ENCODE assay signal across 20 cellular contexts in genomic region chr10:110392121-110392859, GRCh38.
DNase-seq lines count a peak whose midpoint lies in the region; ATAC-seq, FAIRE-seq and TF ChIP-seq lines count a peak whose summit lies in the region.
"Had no signal": no experiment of that assay in that cellular context is flagged by ENCODE, and none has a peak within 500 bp of the region (broad histone marks: within the 10 kb centered on the region; RNA-seq: fewer than 3 reads in every experiment).

No MANE protein-coding gene starts in this region.

- H3K4me1 ChIP-seq in RWPE2 (ENCODE audit: insufficient read depth, poor library complexity, severe bottlenecking) (peaks cover 17% of the 10 kb centered on the region), kidney (ENCODE audit: control insufficient read depth in 1 of 2, insufficient read depth in 1 of 2, low read depth in 1 of 2, low read length in 2 of 2) (peaks cover 15% of the 10 kb centered on the region in 2 donors)

- no peaks in the 10 kb centered on the region for H3K27me3 ChIP-seq in RWPE2 (ENCODE audit: insufficient read depth, poor library complexity, severe bottlenecking)
- H3K27me3 ChIP-seq: body of pancreas, heart right ventricle, stomach had no signal

- peak overlapping the region; percentile 50 for H3K27ac Mint-ChIP-seq in activated CD8-positive, alpha-beta memory T cell treated with anti-CD3 and anti-CD28 coated beads, Interleukin-2, amount 10 ng/mL, durations not matched to agents 7 days and 5 days
- H3K27ac Mint-ChIP-seq in stimulated activated naive CD8-positive, alpha-beta T cell treated with anti-CD3 and anti-CD28 coated beads, Interleukin-15, amount 100 ng/mL, for 72 hours = peak overlapping the region; percentile 31 to 86
- H3K27ac Mint-ChIP-seq: dendritic cell treated with granulocyte-macrophage colony-stimulating factor and Interleukin-4, amounts not matched to agents 40 ng/mL and 50 ng/mL, for 4 days had no signal

- H3K27me3 Mint-ChIP-seq in activated CD8-positive, alpha-beta memory T cell treated with anti-CD3 and anti-CD28 coated beads, Interleukin-2, amount 10 ng/mL, durations not matched to agents 7 days and 5 days = no peaks in the 10 kb centered on the region
- H3K27me3 Mint-ChIP-seq in stimulated activated naive CD8-positive, alpha-beta T cell treated with anti-CD3 and anti-CD28 coated beads, Interleukin-15, amount 100 ng/mL, for 72 hours = no peaks in the 10 kb centered on the region

- H3K9me3 ChIP-seq in RWPE2 (ENCODE audit: severe bottlenecking) (no peaks in the 10 kb centered on the region), kidney (ENCODE audit: control insufficient read depth in 1 of 2, low read length in 2 of 2) (no peaks in the 10 kb centered on the region)
- H3K9me3 ChIP-seq: body of pancreas, heart right ventricle, stomach had no signal

- no peak overlapping the region for H3K9ac ChIP-seq in kidney (ENCODE audit: low read length in 2 of 2)

- H3K36me3 Mint-ChIP-seq in activated CD8-positive, alpha-beta memory T cell treated with anti-CD3 and anti-CD28 coated beads, Interleukin-2, amount 10 ng/mL, durations not matched to agents 7 days and 5 days = peaks cover 3% of the 10 kb centered on the region
- H3K36me3 Mint-ChIP-seq: activated naive CD4-positive, alpha-beta T cell treated with anti-CD3 and anti-CD28 coated beads, Interleukin-2, amount 50 U/mL, for 72 hours had no signal

- ATAC-seq in activated CD8-positive, alpha-beta memory T cell treated with anti-CD3 and anti-CD28 coated beads, Interleukin-2, amount 10 ng/mL, durations not matched to agents 7 days and 5 days = no peak
- ATAC-seq in RWPE2 (ENCODE audit: low read depth) (no peak), HG03039 (IDR thresholded peaks at IDR 0.05; ENCODE audit: unreplicated experiment) (no peak), Right ventricle myocardium superior (ENCODE audit: poor library complexity) (no peak)
- ATAC-seq in stimulated activated naive CD8-positive, alpha-beta T cell treated with anti-CD3 and anti-CD28 coated beads, Interleukin-15, amount 100 ng/mL, for 72 hours = no peak
- ATAC-seq: activated naive CD4-positive, alpha-beta T cell treated with anti-CD3 and anti-CD28 coated beads, Interleukin-2, amount 50 U/mL, for 72 hours; body of pancreas had no signal

- H3K9me3 Mint-ChIP-seq in activated CD8-positive, alpha-beta memory T cell treated with anti-CD3 and anti-CD28 coated beads, Interleukin-2, amount 10 ng/mL, durations not matched to agents 7 days and 5 days (ENCODE audit: low read depth) = no peaks in the 10 kb centered on the region
- H3K9me3 Mint-ChIP-seq in stimulated activated naive CD8-positive, alpha-beta T cell treated with anti-CD3 and anti-CD28 coated beads, Interleukin-15, amount 100 ng/mL, for 72 hours = no peaks in the 10 kb centered on the region
- H3K9me3 Mint-ChIP-seq: dendritic cell treated with granulocyte-macrophage colony-stimulating factor and Interleukin-4, amounts not matched to agents 40 ng/mL and 50 ng/mL, for 4 days had no signal

- CTCF ChIA-PET in activated CD8-positive, alpha-beta memory T cell treated with anti-CD3 and anti-CD28 coated beads, Interleukin-2, amount 10 ng/mL, durations not matched to agents 7 days and 5 days (lab: Charles Lee) = interaction anchor here (1.0 to 1.2 kb wide), 2 partner anchors 10 to 56 kb away, joined by 3 to 4 read pairs; no protein-coding TSS in a partner anchor

- no peak for TF ChIP-seq CTCF in RWPE2 (IDR thresholded peaks at IDR 0.05; ENCODE audit: poor library complexity, severe bottlenecking)
- TF ChIP-seq CTCF in kidney (IDR thresholded peaks at IDR 0.05; ENCODE audit: borderline replicate concordance, extremely low read depth, insufficient read depth) = no peak

- H3K4me3 ChIP-seq in RWPE2 (ENCODE audit: severe bottlenecking) (no peak overlapping the region), kidney (ENCODE audit: low read length in 2 of 2) (no peak overlapping the region)
- H3K4me3 ChIP-seq: body of pancreas, heart right ventricle, stomach had no signal

- no peak overlapping the region for H3K4me3 Mint-ChIP-seq in activated CD8-positive, alpha-beta memory T cell treated with anti-CD3 and anti-CD28 coated beads, Interleukin-2, amount 10 ng/mL, durations not matched to agents 7 days and 5 days
- no peak overlapping the region for H3K4me3 Mint-ChIP-seq in stimulated activated naive CD8-positive, alpha-beta T cell treated with anti-CD3 and anti-CD28 coated beads, Interleukin-15, amount 100 ng/mL, for 72 hours
- H3K4me3 Mint-ChIP-seq: dendritic cell treated with granulocyte-macrophage colony-stimulating factor and Interleukin-4, amounts not matched to agents 40 ng/mL and 50 ng/mL, for 4 days had no signal

- H3K27ac ChIP-seq in RWPE2 (ENCODE audit: poor library complexity, severe bottlenecking) (peak overlapping the region; percentile 10), kidney (ENCODE audit: low read depth in 2 of 2, low read length in 2 of 2) (no peak overlapping the region)
- H3K27ac ChIP-seq: body of pancreas had no signal

- no peaks in the 10 kb centered on the region for H3K36me3 ChIP-seq in RWPE2 (ENCODE audit: low read depth)
- no peaks in the 10 kb centered on the region for H3K36me3 ChIP-seq in kidney (ENCODE audit: control insufficient read depth in 1 of 2, insufficient read depth in 2 of 2, low read length in 2 of 2)
- H3K36me3 ChIP-seq: heart right ventricle, stomach had no signal

- DNase-seq in activated CD8-positive, alpha-beta memory T cell treated with anti-CD3 and anti-CD28 coated beads, Interleukin-2, amount 10 ng/mL, durations not matched to agents 7 days and 5 days = no peak
- no peak for DNase-seq in activated CD8-positive, alpha-beta memory T cell treated with anti-CD3 and anti-CD28 coated beads for 24 hours
- no peak for DNase-seq in RWPE2 (ENCODE audit: low spot score)
- peak; percentile 33 for DNase-seq in kidney
- DNase-seq in stimulated activated naive CD8-positive, alpha-beta T cell treated with anti-CD3 and anti-CD28 coated beads, Interleukin-15, amount 100 ng/mL, for 72 hours = no peak
- no peak for DNase-seq in pons (ENCODE audit: low spot score)
- DNase-seq in Right ventricle myocardium superior = no peak
- DNase-seq: activated CD8-positive, alpha-beta memory T cell treated with anti-CD3 and anti-CD28 coated beads, Interleukin-2, amount 50 U/mL, for 4 hours; COR-L47; heart right ventricle; islet precursor cell; KG1; NCI-H2171 treated with DMSO at 0.1 percent for 48 hours; NCI-H774; RPMI8226; stomach had no signal

- no peak for FAIRE-seq in kidney (lab: Jason Lieb, UNC)

- H3K4me1 Mint-ChIP-seq in activated CD8-positive, alpha-beta memory T cell treated with anti-CD3 and anti-CD28 coated beads, Interleukin-2, amount 10 ng/mL, durations not matched to agents 7 days and 5 days = peaks cover 53% of the 10 kb centered on the region
- peaks cover 64% of the 10 kb centered on the region for H3K4me1 Mint-ChIP-seq in stimulated activated naive CD8-positive, alpha-beta T cell treated with anti-CD3 and anti-CD28 coated beads, Interleukin-15, amount 100 ng/mL, for 72 hours

- intact Hi-C loops in kidney (cut with DNase I) = no loop called here
- intact Hi-C loops in Right ventricle myocardium superior (cut with DNase I) = no loop called here
